8 cellular contexts compared by ENCODE assay signal in the genomic region with DNA sequence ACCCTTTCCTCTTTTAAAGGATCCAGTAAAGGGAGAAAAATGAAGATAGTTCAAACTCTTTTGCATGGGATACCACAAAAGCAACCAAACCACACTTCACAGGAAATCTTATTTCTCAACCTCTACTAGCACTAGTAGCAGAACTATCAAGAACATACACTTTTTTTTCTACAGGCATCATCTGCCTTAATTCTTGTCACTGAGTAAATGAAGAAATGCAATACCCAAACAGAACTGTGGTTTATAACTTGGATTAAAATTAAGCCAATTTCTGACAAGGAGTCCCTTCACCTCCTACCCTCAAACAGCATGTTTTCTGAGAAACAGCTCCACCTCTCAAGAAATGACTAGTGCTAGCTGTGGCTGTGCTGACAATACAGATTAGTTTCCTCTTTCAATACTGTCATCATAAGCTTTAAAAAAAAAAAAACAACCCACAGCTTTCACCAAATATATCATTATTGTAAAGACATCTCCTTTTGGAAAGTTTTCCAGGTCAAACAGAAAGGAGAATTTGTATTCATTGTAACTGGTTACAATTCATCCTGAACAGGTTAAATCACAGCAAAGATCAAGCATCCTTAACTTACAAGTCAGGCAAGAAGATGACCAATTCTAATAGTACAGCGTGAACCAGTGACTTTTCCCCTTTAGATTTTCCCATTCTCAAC. TPM values are rescaled to one million over a fixed set of nuclear protein-coding genes. Genes with fewer than 3 reads are reported as not detected.
DNase-seq lines count a peak whose midpoint lies in the region; ATAC-seq and TF ChIP-seq lines count a peak whose summit lies in the region.

No MANE protein-coding gene starts in this region.

- no peaks in the 10 kb centered on the region for H3K9me3 Mint-ChIP-seq in activated T-helper 2 cell treated with anti-CD3 and anti-CD28 coated beads, Interferon-gamma antibody, Interleukin-2, Interleukin-4, amounts not matched to agents 10 μg/mL and 5 μg/mL and 100 μg/mL, durations not matched to agents 14 hours and 24 hours and 36 hours

- no peak for TF ChIP-seq POLR2A in right lobe of liver (IDR thresholded peaks at IDR 0.05)

- peak; percentile 43 for DNase-seq in ELR (ENCODE audit: low read depth)
- peak; percentile 19 for DNase-seq in HT-29 (ENCODE audit: low spot score)
- peak; percentile 52 for DNase-seq in activated T-helper 2 cell treated with anti-CD3 and anti-CD28 coated beads, Interferon-gamma antibody, Interleukin-2, Interleukin-4, amounts not matched to agents 10 μg/mL and 5 μg/mL and 100 μg/mL, durations not matched to agents 14 hours and 24 hours and 36 hours (ENCODE audit: low spot score)
- no peak for DNase-seq in right lobe of liver
- DNase-seq in NCI-H2171 (lab: John Stamatoyannopoulos, UW) = no peak
- DNase-seq in HAP-1 (ENCODE audit: low spot score in 2 of 2) = no peak
- no peak for DNase-seq in NCI-H1105 treated with DMSO at 0.1 percent for 48 hours (lab: John Stamatoyannopoulos, UW)

- H3K27me3 ChIP-seq in right lobe of liver (no peaks in the 10 kb centered on the region), HAP-1 (ENCODE audit: low read depth) (no peaks in the 10 kb centered on the region)

- intact Hi-C loops in activated T-helper 2 cell treated with anti-CD3 and anti-CD28 coated beads, Interferon-gamma antibody, Interleukin-2, Interleukin-4, amounts not matched to agents 10 μg/mL and 5 μg/mL and 100 μg/mL, durations not matched to agents 14 hours and 24 hours and 36 hours (cut with micrococcal nuclease) = loop anchor here (1.0 kb wide), 3 partner anchors 11 to 44 kb away; no protein-coding TSS in a partner anchor
- intact Hi-C loops in right lobe of liver (cut with DNase I) = no loop called here

- H3K36me3 Mint-ChIP-seq in activated T-helper 2 cell treated with anti-CD3 and anti-CD28 coated beads, Interferon-gamma antibody, Interleukin-2, Interleukin-4, amounts not matched to agents 10 μg/mL and 5 μg/mL and 100 μg/mL, durations not matched to agents 14 hours and 24 hours and 36 hours (ENCODE audit: low read depth) = peaks cover 54% of the 10 kb centered on the region

- H3K4me1 ChIP-seq in right lobe of liver = peaks cover 4 to 29% (median 7%) of the 10 kb centered on the region in 4 donors
- peaks cover 7% of the 10 kb centered on the region for H3K4me1 ChIP-seq in HAP-1

- no peaks in the 10 kb centered on the region for H3K36me3 ChIP-seq in right lobe of liver
- no peaks in the 10 kb centered on the region for H3K36me3 ChIP-seq in HAP-1 (replicated peaks)

- in situ Hi-C loops in HAP-1 (cut with MboI; ENCODE audit: low sequenced_read_pairs) = no loop called here

- WGBS in right lobe of liver (ENCODE audit: insufficient coverage, low coverage, low lambda C conversion rate, missing lambda C conversion rate) = 55% methylated on average over 1 of the region's 1 CpG

- H3K4me3 Mint-ChIP-seq in activated T-helper 2 cell treated with anti-CD3 and anti-CD28 coated beads, Interferon-gamma antibody, Interleukin-2, Interleukin-4, amounts not matched to agents 10 μg/mL and 5 μg/mL and 100 μg/mL, durations not matched to agents 14 hours and 24 hours and 36 hours (ENCODE audit: low read depth) = peak overlapping the region; percentile 63

- no peak for TF ChIP-seq CTCF in right lobe of liver (IDR thresholded peaks at IDR 0.05)

- peaks cover 70% of the 10 kb centered on the region for H3K4me1 Mint-ChIP-seq in activated T-helper 2 cell treated with anti-CD3 and anti-CD28 coated beads, Interferon-gamma antibody, Interleukin-2, Interleukin-4, amounts not matched to agents 10 μg/mL and 5 μg/mL and 100 μg/mL, durations not matched to agents 14 hours and 24 hours and 36 hours (ENCODE audit: low read depth)

- H3K27me3 Mint-ChIP-seq in activated T-helper 2 cell treated with anti-CD3 and anti-CD28 coated beads, Interferon-gamma antibody, Interleukin-2, Interleukin-4, amounts not matched to agents 10 μg/mL and 5 μg/mL and 100 μg/mL, durations not matched to agents 14 hours and 24 hours and 36 hours (ENCODE audit: low read depth) = no peaks in the 10 kb centered on the region

- ATAC-seq in GM21423 (IDR thresholded peaks at IDR 0.05; ENCODE audit: unreplicated experiment) (peak; percentile 76), right lobe of liver (peak in 3 of 4 donors; percentile 17 to 57 (median 35))

- H3K9me3 ChIP-seq in right lobe of liver = no peaks in the 10 kb centered on the region
- H3K9me3 ChIP-seq in HAP-1 = no peaks in the 10 kb centered on the region

- H3K27ac Mint-ChIP-seq in activated T-helper 2 cell treated with anti-CD3 and anti-CD28 coated beads, Interferon-gamma antibody, Interleukin-2, Interleukin-4, amounts not matched to agents 10 μg/mL and 5 μg/mL and 100 μg/mL, durations not matched to agents 14 hours and 24 hours and 36 hours = peak overlapping the region; percentile 91

- H3K4me3 ChIP-seq in right lobe of liver = no peak overlapping the region
- H3K4me3 ChIP-seq in HAP-1 = no peak overlapping the region

- H3K27ac ChIP-seq in right lobe of liver = peak overlapping the region; percentile 46 to 89 (median 86)

RNA-seq across cellular contexts. Expression of a gene that starts 44.4 kb away (rescaled TPM):
- total RNA-seq in HT-29 (2014; rRNA removed; shearing (Covaris generic)) = 22.1 and 27.7 TPM in 2 replicates
- 57.3 and 60.6 TPM in 2 replicates for total RNA-seq in activated T-helper 2 cell treated with anti-CD3 and anti-CD28 coated beads, Interferon-gamma antibody, Interleukin-2, Interleukin-4, amounts not matched to agents 10 μg/mL and 5 μg/mL and 100 μg/mL, durations not matched to agents 14 hours and 24 hours and 36 hours
- total RNA-seq in right lobe of liver = 10 to 100 TPM in 5 of 6 experiments, 1 to 10 TPM in 1; 7.5 to 41.1 (median 14.7) TPM

Comparison
In these comparisons a context has a peak if more than half of its experiments do, and no peak if none do; other contexts are left out.
1. DNase-seq: peak in ELR (single experiment), HT-29 (single experiment) and activated T-helper 2 cell treated with anti-CD3 and anti-CD28 coated beads, Interferon-gamma antibody, Interleukin-2, Interleukin-4, amounts not matched to agents 10 μg/mL and 5 μg/mL and 100 μg/mL, durations not matched to agents 14 hours and 24 hours and 36 hours (single experiment); none in right lobe of liver (0 of 3), NCI-H2171 (single experiment), HAP-1 (0 of 2) and NCI-H1105 treated with DMSO at 0.1 percent for 48 hours (single experiment).